Comparison of ENCODE assay signal across 10 cellular contexts in the genomic region with DNA sequence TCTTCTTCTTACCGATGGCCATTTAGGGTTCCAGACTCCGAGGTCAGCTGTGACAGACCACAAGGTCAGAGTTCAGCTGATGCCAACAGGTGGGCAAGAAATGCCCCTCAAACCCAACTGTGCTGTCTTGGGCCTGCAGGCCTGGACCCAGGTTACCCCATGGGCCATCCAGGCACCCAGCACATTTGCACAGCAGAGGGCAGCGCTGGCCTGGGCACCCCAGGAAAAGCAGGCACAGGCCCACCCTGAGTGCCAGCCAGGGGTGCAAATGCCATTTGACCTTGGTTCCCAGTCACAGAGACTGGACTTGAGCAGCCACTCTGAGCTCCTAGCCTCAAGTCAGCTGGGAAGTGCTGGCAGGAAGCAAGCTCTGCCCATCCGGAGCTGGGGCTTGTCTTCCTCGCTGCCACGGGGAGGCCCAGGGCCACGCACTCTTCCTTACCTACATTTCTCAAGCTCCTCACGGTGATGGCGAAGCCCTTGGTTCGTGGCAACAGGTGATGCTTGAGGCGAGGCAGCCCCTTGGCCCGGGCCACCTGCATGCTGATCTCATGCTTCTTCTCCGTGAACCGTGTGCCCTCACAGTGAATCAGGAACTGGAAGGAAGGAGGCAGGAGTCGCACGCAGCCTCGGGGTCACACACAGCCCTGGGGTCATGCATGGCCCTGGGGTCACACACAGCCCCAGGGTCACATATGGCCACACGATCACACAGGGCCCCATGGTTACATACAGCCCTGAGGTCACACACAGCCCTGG.
DNase-seq lines count a peak whose midpoint lies in the region; ATAC-seq and TF ChIP-seq lines count a peak whose summit lies in the region.
"Had no signal": no experiment of that assay in that cellular context is flagged by ENCODE, and none has a peak within 500 bp of the region (broad histone marks: within the 10 kb centered on the region; RNA-seq: fewer than 3 reads in every experiment).

No MANE protein-coding gene starts in this region.

- H3K27me3 ChIP-seq in Karpas-422 (ENCODE audit: low read length) (no peaks in the 10 kb centered on the region), colonic mucosa (no peaks in the 10 kb centered on the region)

- TF ChIP-seq CTCF in colonic mucosa (IDR thresholded peaks at IDR 0.05) (peak; percentile 21), omental fat pad (IDR thresholded peaks at IDR 0.05) (no peak)

- no peak overlapping the region for H3K4me2 ChIP-seq in Karpas-422 (ENCODE audit: low read depth, low read length, poor library complexity, severe bottlenecking)

- H3K9me3 ChIP-seq in Karpas-422 (ENCODE audit: low read length) (no peaks in the 10 kb centered on the region), colonic mucosa (no peaks in the 10 kb centered on the region)

- no peaks in the 10 kb centered on the region for H3K36me3 ChIP-seq in Karpas-422 (ENCODE audit: insufficient read depth, low read length)
- no peaks in the 10 kb centered on the region for H3K36me3 ChIP-seq in colonic mucosa

- intact Hi-C loops in colonic mucosa (cut with DNase I): loop anchor here (5.0 kb wide), 1 partner anchor 219 kb away; no protein-coding TSS in a partner anchor

- H3K4me1 ChIP-seq in Karpas-422 (ENCODE audit: low read length): no peaks in the 10 kb centered on the region
- no peaks in the 10 kb centered on the region for H3K4me1 ChIP-seq in colonic mucosa

- H2AFZ ChIP-seq in Karpas-422 (ENCODE audit: low read length): no peak overlapping the region

- no peak overlapping the region for H3K9ac ChIP-seq in Karpas-422 (ENCODE audit: low read length)
- H3K9ac ChIP-seq in colonic mucosa (ENCODE audit: low read depth in 2 of 2, low read length in 2 of 2): no peak overlapping the region

- ATAC-seq in omental fat pad (ENCODE audit: low FRiP score) (peak; percentile 24), HG03442 (IDR thresholded peaks at IDR 0.05; ENCODE audit: unreplicated experiment) (no peak), HG02759 (IDR thresholded peaks at IDR 0.05; ENCODE audit: unreplicated experiment) (no peak)

- no peaks in the 10 kb centered on the region for H4K20me1 ChIP-seq in Karpas-422 (ENCODE audit: insufficient read depth, low read depth, low read length)

- no peak overlapping the region for H3K27ac ChIP-seq in Karpas-422 (ENCODE audit: low read length)
- H3K27ac ChIP-seq in colonic mucosa: no peak overlapping the region

- H3K4me3 ChIP-seq in Karpas-422 (ENCODE audit: low read length) (no peak overlapping the region), colonic mucosa (no peak overlapping the region)

- H3K9me2 ChIP-seq in Karpas-422 (replicated peaks; ENCODE audit: insufficient read depth, low read length): no peaks in the 10 kb centered on the region

- peak; percentile 8 for DNase-seq in EL
- DNase-seq in Karpas-422: peak; percentile 64
- no peak for DNase-seq in colonic mucosa
- no peak for DNase-seq in omental fat pad (ENCODE audit: low spot score)
- no peak for DNase-seq in T-helper 1 cell
- DNase-seq in putamen (ENCODE audit: low spot score): no peak
- DNase-seq: NCI-H1048, small intestine had no signal

- H3K79me2 ChIP-seq in Karpas-422 (ENCODE audit: low read length): no peaks in the 10 kb centered on the region

Comparison
In these comparisons a context has a peak if more than half of its experiments do, and no peak if none do; other contexts are left out.
1. DNase-seq: peak in EL (single experiment) and Karpas-422 (single experiment); none in colonic mucosa (single experiment), omental fat pad (single experiment), T-helper 1 cell (0 of 5) and putamen (single experiment).